1 cellular context compared by ENCODE assay signal in genomic region chr13:109767023-109767422, GRCh38.
TF ChIP-seq lines count a peak whose summit lies in the region.

No MANE protein-coding gene starts in this region.

TF ChIP-seq in HepG2, 621 proteins besides CTCF, POLR2A, EP300 and RAD21 (continued from another document):
- TF ChIP-seq MED8 (CRISPR knock-in tag; IDR thresholded peaks at IDR 0.05; ENCODE audit: insufficient replicate concordance) (no peak), CEBPB (IDR thresholded peaks at IDR 0.05; ENCODE audit: borderline replicate concordance, low read depth, low read length) (no peak), POLR2AphosphoS2 (IDR thresholded peaks at IDR 0.05; ENCODE audit: low read depth, low read length) (no peak), RNF219 (CRISPR knock-in tag; IDR thresholded peaks at IDR 0.05) (no peak)
